ENCODE assay signal across 1 cellular context in the genomic region with DNA sequence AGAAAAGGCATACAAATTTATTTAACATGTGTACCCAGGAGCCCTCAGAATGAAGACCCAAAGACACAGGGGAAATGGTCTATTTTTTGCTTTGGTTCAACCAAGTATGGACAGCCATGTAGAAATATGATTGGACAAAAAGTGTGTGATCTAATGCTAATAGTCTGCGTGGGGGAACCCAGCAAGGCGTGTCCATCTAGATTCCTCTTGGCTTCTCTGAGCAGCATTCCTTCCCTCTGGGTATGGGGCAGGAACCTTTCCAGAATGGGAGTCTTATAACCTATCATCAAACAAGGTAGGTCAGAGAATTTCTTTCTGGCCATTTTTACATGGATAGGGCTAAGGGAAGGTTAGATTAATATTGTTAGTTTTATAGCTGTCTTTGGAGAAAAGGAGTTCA.
TF ChIP-seq lines count a peak whose summit lies in the region.

No MANE protein-coding gene starts in this region.

TF ChIP-seq in WTC11, 78 proteins besides CTCF, POLR2A, EP300 and RAD21 (continued from another document):
- TF ChIP-seq STAT6 (CRISPR knock-in tag; conservative IDR thresholded peaks at IDR 0.05; ENCODE audit: low read depth), result no peak
- TF ChIP-seq ATF6 (CRISPR knock-in tag; IDR thresholded peaks at IDR 0.05), result no peak
- TF ChIP-seq ZNF138 (CRISPR knock-in tag; conservative IDR thresholded peaks at IDR 0.05), result no peak
- no peak for TF ChIP-seq USF1 (CRISPR knock-in tag; IDR thresholded peaks at IDR 0.05)
- no peak for TF ChIP-seq NFE2L1 (CRISPR knock-in tag; IDR thresholded peaks at IDR 0.05)
- TF ChIP-seq ZNF512 (CRISPR knock-in tag; IDR thresholded peaks at IDR 0.05; ENCODE audit: borderline replicate concordance), result no peak
- no peak for TF ChIP-seq FOXJ3 (CRISPR knock-in tag; IDR thresholded peaks at IDR 0.05; ENCODE audit: borderline replicate concordance)
